ENCODE assay signal across 17 cellular contexts in the genomic region with DNA sequence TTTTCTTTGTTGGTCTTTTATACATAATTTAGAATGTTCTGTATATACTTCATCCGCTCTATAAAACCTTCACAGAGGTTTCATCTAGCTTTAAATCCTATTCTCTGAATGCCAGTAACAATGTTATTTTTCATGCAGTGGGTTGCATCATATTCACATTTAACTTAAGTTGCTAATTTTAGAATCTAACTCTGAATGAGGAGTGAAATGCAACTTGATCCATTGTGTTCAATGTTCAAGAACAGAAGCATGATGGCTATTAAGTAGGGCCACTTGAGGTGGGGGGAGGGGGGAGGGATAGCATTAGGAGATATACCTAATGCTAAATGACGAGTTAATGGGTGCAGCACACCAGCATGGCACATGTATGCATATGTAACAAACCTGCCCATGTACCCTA.
"Had no signal": no experiment of that assay in that cellular context is flagged by ENCODE, and none has a peak within 500 bp of the region (broad histone marks: within the 10 kb centered on the region; RNA-seq: fewer than 3 reads in every experiment).

No MANE protein-coding gene starts in this region.

- DNase-seq: activated CD4-positive, alpha-beta memory T cell treated with anti-CD3 and anti-CD28 coated beads, Interleukin-2, amount 10 ng/mL, durations not matched to agents 7 days and 5 days; activated CD4-positive, alpha-beta T cell treated with anti-CD3 and anti-CD28 coated beads for 36 hours; activated CD8-positive, alpha-beta memory T cell treated with anti-CD3 and anti-CD28 coated beads, Interleukin-2, amount 10 ng/mL, durations not matched to agents 7 days and 5 days; activated naive CD4-positive, alpha-beta T cell; activated naive CD8-positive, alpha-beta T cell treated with anti-CD3 and anti-CD28 coated beads, Interleukin-2, amount 10 ng/mL, durations not matched to agents 7 days and 5 days; amygdala; caudate nucleus; dorsolateral prefrontal cortex; mucosa of descending colon; naive thymus-derived CD4-positive, alpha-beta T cell; ovary; right lobe of liver; spleen; stimulated activated CD4-positive, alpha-beta T cell treated with anti-CD3 and anti-CD28 coated beads, Interleukin-4, amount 100 ng/mL, for 4 hours; upper lobe of left lung had no signal

- H3K4me3 ChIP-seq: dorsolateral prefrontal cortex, hepatocyte, mucosa of descending colon, ovary, right lobe of liver, spleen, thoracic aorta, upper lobe of left lung had no signal
